ENCODE assay signal across 25 cellular contexts in the genomic region with DNA sequence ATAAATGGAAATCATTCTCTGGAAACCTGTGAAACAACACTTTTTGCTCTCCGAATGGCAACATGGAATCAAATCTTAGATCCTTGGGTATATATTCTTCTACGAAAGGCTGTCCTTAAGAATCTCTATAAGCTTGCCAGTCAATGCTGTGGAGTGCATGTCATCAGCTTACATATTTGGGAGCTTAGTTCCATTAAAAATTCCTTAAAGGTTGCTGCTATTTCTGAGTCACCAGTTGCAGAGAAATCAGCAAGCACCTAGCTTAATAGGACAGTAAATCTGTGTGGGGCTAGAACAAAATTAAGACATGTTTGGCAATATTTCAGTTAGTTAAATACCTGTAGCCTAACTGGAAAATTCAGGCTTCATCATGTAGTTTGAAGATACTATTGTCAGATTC. TPM values are rescaled to one million over a fixed set of nuclear protein-coding genes. Genes with fewer than 3 reads are reported as not detected.
A peak's percentile ranks its signal among the peaks of the same experiment; 100 is the strongest.
DNase-seq lines count a peak whose midpoint lies in the region; ATAC-seq and TF ChIP-seq lines count a peak whose summit lies in the region.
"Had no signal": no experiment of that assay in that cellular context is flagged by ENCODE, and none has a peak within 500 bp of the region (broad histone marks: within the 10 kb centered on the region; RNA-seq: fewer than 3 reads in every experiment).

No MANE protein-coding gene starts in this region.

- TF ChIP-seq RAD21 in IMR-90 (IDR thresholded peaks at IDR 0.05; ENCODE audit: low read length), result no peak

- in situ Hi-C loops in IMR-90 (cut with MboI; ENCODE audit: low sequenced_read_pairs) (no loop called here), astrocyte of the spinal cord (cut with HindIII; ENCODE audit: low sequenced_read_pairs) (no loop called here)

- no peaks in the 10 kb centered on the region for H3K79me1 ChIP-seq in IMR-90 (ENCODE audit: low read depth in 1 of 2, low read length in 2 of 2)

- H3K9me3 ChIP-seq in IMR-90 (ENCODE audit: control insufficient read depth, insufficient read depth, low read length), result no peaks in the 10 kb centered on the region
- no peaks in the 10 kb centered on the region for H3K9me3 ChIP-seq in OCI-LY7 (ENCODE audit: low read length)
- H3K9me3 ChIP-seq: suprapubic skin had no signal

- peak overlapping the region; percentile 76 for H2BK5ac ChIP-seq in IMR-90 (ENCODE audit: low read depth, low read length, poor library complexity, severe bottlenecking)

- POLR2A ChIA-PET in BJ (lab: Charles Lee) (interaction anchor here (0.5 to 0.6 kb wide), 2 partner anchors 13 to 681 kb away, joined by 3 to 4 read pairs; no protein-coding TSS in a partner anchor), IMR-90 (lab: Charles Lee; ENCODE audit: unreplicated experiment) (no interaction called here), OCI-LY7 (lab: Charles Lee) (interaction anchor here (1.2 kb wide), 1 partner anchor 180 kb away, joined by 3 read pairs; no protein-coding TSS in a partner anchor)

- H3K27ac ChIP-seq in IMR-90 (ENCODE audit: insufficient read depth, low read length) (no peak overlapping the region), OCI-LY7 (ENCODE audit: low read depth, low read length, poor library complexity, severe bottlenecking) (no peak overlapping the region)
- H3K27ac ChIP-seq: left ventricle myocardium inferior, suprapubic skin, VCaP had no signal

- H4K5ac ChIP-seq in IMR-90 (ENCODE audit: low read depth, low read length), result no peak overlapping the region

- no peak overlapping the region for H2AK9ac ChIP-seq in IMR-90 (replicated peaks; ENCODE audit: low read depth, low read length, poor library complexity)

- no peaks in the 10 kb centered on the region for H4K20me1 ChIP-seq in IMR-90 (ENCODE audit: insufficient read depth, low read length)
- 0 out of 2 replicates have a peak, but pooled peaks cover 4% of the 10 kb centered on the region for H4K20me1 ChIP-seq in OCI-LY7 (ENCODE audit: insufficient read depth, low read length)

- no peaks in the 10 kb centered on the region for H3K79me2 ChIP-seq in OCI-LY7 (ENCODE audit: insufficient read depth, low read depth, low read length)

- dilution Hi-C loops in IMR-90 (cut with HindIII; ENCODE audit: low sequenced_read_pairs, unreplicated experiment), result no loop called here

- peak; percentile 9 for DNase-seq in BJ (ENCODE audit: low read depth)
- DNase-seq in IMR-90, result peak; percentile 82
- peak; percentile 19 for DNase-seq in astrocyte of the spinal cord (ENCODE audit: low read depth, low spot score)
- peak; percentile 10 for DNase-seq in non-pigmented ciliary epithelial cell (ENCODE audit: low read depth)
- no peak for DNase-seq in COR-L47 (lab: John Stamatoyannopoulos, UW)
- no peak for DNase-seq in superior temporal gyrus (ENCODE audit: extremely low spot score)
- DNase-seq in foreskin melanocyte, result no peak
- DNase-seq in OCI-LY7 (ENCODE audit: low spot score), result no peak
- DNase-seq: activated CD4-positive, alpha-beta T cell treated with anti-CD3 and anti-CD28 coated beads for 48 hours; activated naive CD4-positive, alpha-beta T cell treated with Interleukin-2 at 50 U/mL for 16 hours; activated T-cell treated with anti-CD3 and anti-CD28 coated beads, Interleukin-2, amount 50 U/mL, for 4 hours; amygdala; caudate nucleus; CD8-positive, alpha-beta T cell; H9; left ventricle myocardium inferior; naive thymus-derived CD4-positive, alpha-beta T cell; NCI-H1092 treated with DMSO at 0.1 percent for 48 hours; NCI-H187 treated with DMSO at 0.1 percent for 48 hours; NCI-H748 treated with DMSO at 0.1 percent for 48 hours; stimulated activated CD4-positive, alpha-beta T cell treated with anti-CD3 and anti-CD28 coated beads, Interleukin-2, amount 100 ng/mL, for 24 hours had no signal

- H3K4me3 ChIP-seq in BJ (ENCODE audit: low read depth, low read length), result no peak overlapping the region
- H3K4me3 ChIP-seq in IMR-90 (ENCODE audit: insufficient read depth, low read depth, low read length), result no peak overlapping the region
- no peak overlapping the region for H3K4me3 ChIP-seq in astrocyte of the spinal cord (ENCODE audit: low read depth, low read length)
- H3K4me3 ChIP-seq in OCI-LY7 (ENCODE audit: low read depth, low read length, poor library complexity, severe bottlenecking), result no peak overlapping the region
- H3K4me3 ChIP-seq: left ventricle myocardium inferior, smooth muscle cell, suprapubic skin had no signal

- H3K9me2 ChIP-seq in OCI-LY7 (ENCODE audit: insufficient read depth, low read length), result no peaks in the 10 kb centered on the region

- CTCF ChIA-PET in BJ (lab: Yijun Ruan, JAX), result no interaction called here
- CTCF ChIA-PET in IMR-90 (lab: Yijun Ruan, JAX), result interaction anchor here (1.0 to 1.2 kb wide), 2 partner anchors 10 to 249 kb away, joined by 3 to 4 read pairs; no protein-coding TSS in a partner anchor
- CTCF ChIA-PET in OCI-LY7 (lab: Charles Lee; ENCODE audit: unreplicated experiment), result no interaction called here

- peak overlapping the region; percentile 7; the same call in 1 of the 2 replicates for H3K18ac ChIP-seq in IMR-90 (ENCODE audit: low read depth, low read length)

- no peak overlapping the region for H2BK15ac ChIP-seq in IMR-90 (ENCODE audit: low read depth, low read length)

- BruUV-seq in IMR-90 (replicated peaks; lab: Mats Ljungman, UMichigan), result no TSS peak
- no TSS peak for BruUV-seq in OCI-LY7 (replicated peaks; lab: Mats Ljungman, UMichigan)

- TF ChIP-seq CTCF in BJ (IDR thresholded peaks at IDR 0.05; ENCODE audit: insufficient read depth, low read depth, low read length) (no peak), IMR-90 (conservative IDR thresholded peaks at IDR 0.05; ENCODE audit: low read depth, low read length) (no peak), astrocyte of the spinal cord (IDR thresholded peaks at IDR 0.05; ENCODE audit: low read depth, low read length) (no peak), OCI-LY7 (conservative IDR thresholded peaks at IDR 0.05; ENCODE audit: low read length) (no peak)

- no peak overlapping the region for H3K56ac ChIP-seq in IMR-90 (ENCODE audit: extremely low read depth, insufficient read depth, low read length)

- no peak overlapping the region for H3K4ac ChIP-seq in IMR-90 (ENCODE audit: low read depth, low read length)

- no peak overlapping the region for H2AK5ac ChIP-seq in IMR-90 (ENCODE audit: low read depth, low read length)

- no peak overlapping the region for H4K8ac ChIP-seq in IMR-90 (ENCODE audit: low read depth in 2 of 2, low read length in 2 of 2)

- no peak overlapping the region for H2BK20ac ChIP-seq in IMR-90 (ENCODE audit: low read depth, low read length)

- H2BK120ac ChIP-seq in IMR-90 (ENCODE audit: low read depth, low read length), result peak overlapping the region; percentile 13; the same call in 1 of the 2 replicates

- no CpG with 5 or more reads among the region's 2 CpGs for WGBS in IMR-90 (ENCODE audit: extremely low coverage in 2 of 2, insufficient read length in 1 of 2), 2 experiments

- H2AFZ ChIP-seq in IMR-90 (replicated peaks; ENCODE audit: low read length, poor library complexity) (no peak overlapping the region), OCI-LY7 (ENCODE audit: low read length) (no peak overlapping the region)

- no peak overlapping the region for H3K23ac ChIP-seq in IMR-90 (ENCODE audit: low read depth, low read length)

- no peaks in the 10 kb centered on the region; the same call in 1 of the 2 replicates for H3K4me1 ChIP-seq in IMR-90 (ENCODE audit: control insufficient read depth, insufficient read depth, low read length)
- H3K4me1 ChIP-seq in OCI-LY7 (ENCODE audit: insufficient read depth, low read length, poor library complexity, severe bottlenecking), result no peaks in the 10 kb centered on the region
- H3K4me1 ChIP-seq: left ventricle myocardium inferior, suprapubic skin had no signal

- ATAC-seq in IMR-90 (ENCODE audit: low read depth), result peak; percentile 75
- ATAC-seq: activated T-cell treated with anti-CD3 and anti-CD28 coated beads, Interleukin-2, amount 50 U/mL, for 4 hours; CD8-positive, alpha-beta T cell; HepG2; naive thymus-derived CD4-positive, alpha-beta T cell had no signal

- H3K9me1 ChIP-seq in IMR-90 (ENCODE audit: insufficient read depth, low read length), result no peaks in the 10 kb centered on the region

- H4K91ac ChIP-seq in IMR-90 (ENCODE audit: insufficient read depth, low read depth, low read length), result no peak overlapping the region

- intact Hi-C loops in IMR-90 (cut with micrococcal nuclease), result no loop called here
- intact Hi-C loops in OCI-LY7 (cut with micrococcal nuclease; ENCODE audit: unreplicated experiment), result no loop called here

- H3K27me3 ChIP-seq in BJ (ENCODE audit: control insufficient read depth, insufficient read depth, low read length), result no peaks in the 10 kb centered on the region
- H3K27me3 ChIP-seq in IMR-90 (ENCODE audit: control insufficient read depth, insufficient read depth, low read length), result no peaks in the 10 kb centered on the region
- H3K27me3 ChIP-seq: suprapubic skin had no signal

- no peak overlapping the region for H3K9ac ChIP-seq in IMR-90 (ENCODE audit: low read depth, low read length)

- H3K36me3 ChIP-seq in BJ (ENCODE audit: control insufficient read depth, insufficient read depth, low read length) (no peaks in the 10 kb centered on the region), IMR-90 (ENCODE audit: control insufficient read depth, insufficient read depth, low read length) (no peaks in the 10 kb centered on the region), OCI-LY7 (ENCODE audit: insufficient read depth, low read length) (no peaks in the 10 kb centered on the region)
- H3K36me3 ChIP-seq: left ventricle myocardium inferior, suprapubic skin had no signal

- no peak overlapping the region for H3K14ac ChIP-seq in IMR-90 (replicated peaks; ENCODE audit: low read depth, low read length)

- TF ChIP-seq POLR2A in IMR-90 (IDR thresholded peaks at IDR 0.05; ENCODE audit: low read depth, low read length), result no peak

- H3K4me2 ChIP-seq in IMR-90 (ENCODE audit: low read depth, low read length) (peak overlapping the region; percentile 66; the same call in 1 of the 2 replicates), OCI-LY7 (ENCODE audit: low read length) (no peak overlapping the region)
- H3K4me2 ChIP-seq: smooth muscle cell had no signal

TF ChIP-seq in IMR-90, 13 proteins besides CTCF, POLR2A, EP300 and RAD21 (continues in another document):
- TF ChIP-seq MAZ (IDR thresholded peaks at IDR 0.05; ENCODE audit: borderline replicate concordance, low read depth, low read length), result no peak
- TF ChIP-seq MAFK (IDR thresholded peaks at IDR 0.05; ENCODE audit: low read depth, low read length), result no peak
- no peak for TF ChIP-seq BHLHE40 (IDR thresholded peaks at IDR 0.05; ENCODE audit: low read depth, low read length)
- TF ChIP-seq CEBPB (IDR thresholded peaks at IDR 0.05; ENCODE audit: low read depth, low read length), result peak; percentile 34; the same call in 1 of the 2 replicates
- TF ChIP-seq FOS (IDR thresholded peaks at IDR 0.05; ENCODE audit: low read depth, low read length), result 0 out of 2 replicates have a peak, but pooled peaks have one; percentile 7

RNA-seq across cellular contexts. Expression of a gene that starts 45.7 kb away (rescaled TPM):
- polyA plus RNA-seq in BJ (2011; rRNA removed) (4.1 and 7.8 TPM in 2 replicates), IMR-90 (2012; rRNA removed) (1.1 and 1.7 TPM in 2 replicates)
- 3.8 and 4.2 TPM in 2 replicates for polyA minus RNA-seq in BJ (2011; rRNA and poly(A)+ RNA removed)
- total RNA-seq in IMR-90 (2012; rRNA removed) (5.4 and 8.6 TPM in 2 replicates), OCI-LY7 (2022) (not detected in 2 replicates)
- 0.24 and 0.25 TPM in 2 replicates for polyA plus RNA-seq in IMR-90 (2012; cell fraction: cytosol; rRNA removed)
- 0.21 and 2.1 TPM in 2 replicates for polyA plus RNA-seq in IMR-90 (2012; cell fraction: nucleus; rRNA removed; ENCODE audit: low replicate concordance)
- not detected in 2 replicates for total RNA-seq in OCI-LY7 (2014; rRNA removed; shearing (Covaris generic))
- total RNA-seq: activated T-cell treated with anti-CD3 and anti-CD28 coated beads, Interleukin-2, amount 50 U/mL, for 4 hours; CD8-positive, alpha-beta T cell; H9; HepG2; naive thymus-derived CD4-positive, alpha-beta T cell had no signal
- polyA plus RNA-seq: HepG2; naive thymus-derived CD4-positive, alpha-beta T cell had no signal

Comparison
In these comparisons a context has a peak if more than half of its experiments do, and no peak if none do; other contexts are left out.
1. DNase-seq: peak in BJ (single experiment), IMR-90 (single experiment), astrocyte of the spinal cord (single experiment) and non-pigmented ciliary epithelial cell (single experiment); none in COR-L47 (single experiment), superior temporal gyrus (single experiment), foreskin melanocyte (single experiment) and OCI-LY7 (single experiment).